1 cellular context compared by ENCODE assay signal in the genomic region with DNA sequence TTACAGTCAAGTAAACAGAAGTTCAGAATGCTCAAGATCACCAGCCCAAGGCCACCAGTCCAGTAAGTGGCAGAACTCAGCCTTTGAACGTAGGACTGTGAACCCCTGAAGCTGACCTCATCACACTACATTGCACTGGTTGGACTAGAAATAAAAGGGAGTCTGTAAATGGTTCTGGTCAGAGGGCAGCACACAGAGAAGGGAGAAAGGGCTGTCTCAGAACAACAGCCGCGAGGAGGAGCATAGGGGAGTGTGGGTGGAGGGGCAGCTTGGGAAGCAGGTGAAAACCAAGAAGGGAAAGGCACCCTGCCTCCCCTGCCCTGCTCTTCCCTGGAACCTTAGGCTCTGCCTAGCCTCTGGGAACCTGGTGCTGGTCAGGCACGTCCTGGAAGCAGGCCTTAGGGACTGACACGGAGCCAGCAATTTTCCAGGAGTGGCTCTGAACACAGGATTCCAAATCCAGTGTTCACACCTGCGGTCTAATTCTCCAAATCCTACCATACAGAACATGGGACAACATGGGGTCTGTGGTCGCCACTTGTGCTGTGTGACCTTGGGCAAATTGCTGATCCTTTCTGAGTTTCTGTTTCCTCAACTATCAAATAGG.
TF ChIP-seq lines count a peak whose summit lies in the region.

No MANE protein-coding gene starts in this region.

TF ChIP-seq in HepG2, 621 proteins besides CTCF, POLR2A, EP300 and RAD21 (continued from another document and continues in another):
- TF ChIP-seq MXD3 (CRISPR knock-in tag; IDR thresholded peaks at IDR 0.05): no peak
- no peak for TF ChIP-seq LCORL (IDR thresholded peaks at IDR 0.05)
- TF ChIP-seq LCORL (CRISPR knock-in tag; IDR thresholded peaks at IDR 0.05): peak; percentile 44; the same call in 1 of the 2 replicates
- TF ChIP-seq ZNF83 (CRISPR knock-in tag; IDR thresholded peaks at IDR 0.05; ENCODE audit: borderline replicate concordance): no peak
- no peak for TF ChIP-seq IRX3 (CRISPR knock-in tag; IDR thresholded peaks at IDR 0.05; ENCODE audit: borderline replicate concordance, low read depth)
- peak; percentile 85 for TF ChIP-seq RCOR2 (CRISPR knock-in tag; IDR thresholded peaks at IDR 0.05)
- no peak for TF ChIP-seq ZNF781 (CRISPR knock-in tag; IDR thresholded peaks at IDR 0.05; ENCODE audit: borderline replicate concordance, not compliant biosample characterization)
- no peak for TF ChIP-seq GABPA (IDR thresholded peaks at IDR 0.05; ENCODE audit: low read depth, low read length)
- peak; percentile 18; the same call in 1 of the 2 replicates for TF ChIP-seq GABPA (CRISPR knock-in tag; IDR thresholded peaks at IDR 0.05; ENCODE audit: low read depth)
- TF ChIP-seq SMAD1 (CRISPR knock-in tag; IDR thresholded peaks at IDR 0.05; ENCODE audit: borderline replicate concordance, low read depth): no peak
- peak; percentile 16; the same call in 1 of the 2 replicates for TF ChIP-seq YEATS4 (CRISPR knock-in tag; IDR thresholded peaks at IDR 0.05; ENCODE audit: borderline replicate concordance)
- TF ChIP-seq ZFP41 (CRISPR knock-in tag; IDR thresholded peaks at IDR 0.05; ENCODE audit: borderline replicate concordance): 0 out of 2 replicates have a peak, but pooled peaks have one; percentile 23
- TF ChIP-seq NFE2L1 (CRISPR knock-in tag; IDR thresholded peaks at IDR 0.05; ENCODE audit: borderline replicate concordance): no peak
- no peak; the same call in 1 of the 2 replicates for TF ChIP-seq ZNF460 (CRISPR knock-in tag; IDR thresholded peaks at IDR 0.05; ENCODE audit: borderline replicate concordance)
- TF ChIP-seq, protein P1, sequence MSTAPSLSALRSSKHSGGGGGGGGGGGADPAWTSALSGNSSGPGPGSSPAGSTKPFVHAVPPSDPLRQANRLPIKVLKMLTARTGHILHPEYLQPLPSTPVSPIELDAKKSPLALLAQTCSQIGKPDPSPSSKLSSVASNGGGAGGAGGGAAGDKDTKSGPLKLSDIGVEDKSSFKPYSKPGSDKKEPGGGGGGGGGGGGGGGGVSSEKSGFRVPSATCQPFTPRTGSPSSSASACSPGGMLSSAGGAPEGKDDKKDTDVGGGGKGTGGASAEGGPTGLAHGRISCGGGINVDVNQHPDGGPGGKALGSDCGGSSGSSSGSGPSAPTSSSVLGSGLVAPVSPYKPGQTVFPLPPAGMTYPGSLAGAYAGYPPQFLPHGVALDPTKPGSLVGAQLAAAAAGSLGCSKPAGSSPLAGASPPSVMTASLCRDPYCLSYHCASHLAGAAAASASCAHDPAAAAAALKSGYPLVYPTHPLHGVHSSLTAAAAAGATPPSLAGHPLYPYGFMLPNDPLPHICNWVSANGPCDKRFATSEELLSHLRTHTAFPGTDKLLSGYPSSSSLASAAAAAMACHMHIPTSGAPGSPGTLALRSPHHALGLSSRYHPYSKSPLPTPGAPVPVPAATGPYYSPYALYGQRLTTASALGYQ (CRISPR knock-in tag; IDR thresholded peaks at IDR 0.05): no peak
- no peak for TF ChIP-seq CHD4 (IDR thresholded peaks at IDR 0.05; ENCODE audit: borderline replicate concordance, low read length)
- TF ChIP-seq SMAD9 (CRISPR knock-in tag; IDR thresholded peaks at IDR 0.05): no peak
- no peak for TF ChIP-seq MTF1 (CRISPR knock-in tag; IDR thresholded peaks at IDR 0.05)
- TF ChIP-seq, protein P2, sequence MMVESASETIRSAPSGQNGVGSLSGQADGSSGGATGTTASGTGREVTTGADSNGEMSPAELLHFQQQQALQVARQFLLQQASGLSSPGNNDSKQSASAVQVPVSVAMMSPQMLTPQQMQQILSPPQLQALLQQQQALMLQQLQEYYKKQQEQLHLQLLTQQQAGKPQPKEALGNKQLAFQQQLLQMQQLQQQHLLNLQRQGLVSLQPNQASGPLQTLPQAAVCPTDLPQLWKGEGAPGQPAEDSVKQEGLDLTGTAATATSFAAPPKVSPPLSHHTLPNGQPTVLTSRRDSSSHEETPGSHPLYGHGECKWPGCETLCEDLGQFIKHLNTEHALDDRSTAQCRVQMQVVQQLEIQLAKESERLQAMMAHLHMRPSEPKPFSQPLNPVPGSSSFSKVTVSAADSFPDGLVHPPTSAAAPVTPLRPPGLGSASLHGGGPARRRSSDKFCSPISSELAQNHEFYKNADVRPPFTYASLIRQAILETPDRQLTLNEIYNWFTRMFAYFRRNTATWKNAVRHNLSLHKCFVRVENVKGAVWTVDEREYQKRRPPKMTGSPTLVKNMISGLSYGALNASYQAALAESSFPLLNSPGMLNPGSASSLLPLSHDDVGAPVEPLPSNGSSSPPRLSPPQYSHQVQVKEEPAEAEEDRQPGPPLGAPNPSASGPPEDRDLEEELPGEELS (CRISPR knock-in tag; IDR thresholded peaks at IDR 0.05): no peak
- TF ChIP-seq NR2C2 (CRISPR knock-in tag; IDR thresholded peaks at IDR 0.05; ENCODE audit: borderline replicate concordance): 0 out of 2 replicates have a peak, but pooled peaks have one; percentile 54
- peak; percentile 74 for TF ChIP-seq ZNF687 (CRISPR knock-in tag; IDR thresholded peaks at IDR 0.05)
- peak; percentile 96 for TF ChIP-seq HNF4A (CRISPR knock-in tag; IDR thresholded peaks at IDR 0.05)
- TF ChIP-seq ZNF768 (CRISPR knock-in tag; IDR thresholded peaks at IDR 0.05): peak; percentile 86
- no peak for TF ChIP-seq ZNF318 (CRISPR knock-in tag; IDR thresholded peaks at IDR 0.05)
- TF ChIP-seq IKZF5 (CRISPR knock-in tag; IDR thresholded peaks at IDR 0.05): peak; percentile 58; the same call in 1 of the 2 replicates
- TF ChIP-seq CSRNP2 (CRISPR knock-in tag; conservative IDR thresholded peaks at IDR 0.05; ENCODE audit: low read depth): no peak
- 0 out of 2 replicates have a peak, but pooled peaks have one; percentile 52 for TF ChIP-seq BRCA1 (CRISPR knock-in tag; IDR thresholded peaks at IDR 0.05)
- TF ChIP-seq ZNF160 (CRISPR knock-in tag; IDR thresholded peaks at IDR 0.05): no peak
- TF ChIP-seq, protein P3, sequence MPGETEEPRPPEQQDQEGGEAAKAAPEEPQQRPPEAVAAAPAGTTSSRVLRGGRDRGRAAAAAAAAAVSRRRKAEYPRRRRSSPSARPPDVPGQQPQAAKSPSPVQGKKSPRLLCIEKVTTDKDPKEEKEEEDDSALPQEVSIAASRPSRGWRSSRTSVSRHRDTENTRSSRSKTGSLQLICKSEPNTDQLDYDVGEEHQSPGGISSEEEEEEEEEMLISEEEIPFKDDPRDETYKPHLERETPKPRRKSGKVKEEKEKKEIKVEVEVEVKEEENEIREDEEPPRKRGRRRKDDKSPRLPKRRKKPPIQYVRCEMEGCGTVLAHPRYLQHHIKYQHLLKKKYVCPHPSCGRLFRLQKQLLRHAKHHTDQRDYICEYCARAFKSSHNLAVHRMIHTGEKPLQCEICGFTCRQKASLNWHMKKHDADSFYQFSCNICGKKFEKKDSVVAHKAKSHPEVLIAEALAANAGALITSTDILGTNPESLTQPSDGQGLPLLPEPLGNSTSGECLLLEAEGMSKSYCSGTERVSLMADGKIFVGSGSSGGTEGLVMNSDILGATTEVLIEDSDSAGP (CRISPR knock-in tag; IDR thresholded peaks at IDR 0.05; ENCODE audit: borderline replicate concordance): no peak
- no peak for TF ChIP-seq NFYB (CRISPR knock-in tag; IDR thresholded peaks at IDR 0.05)
- 0 out of 2 replicates have a peak, but pooled peaks have one; percentile 39 for TF ChIP-seq ESRRA (CRISPR knock-in tag; IDR thresholded peaks at IDR 0.05; ENCODE audit: low read depth)
